In the genomic region with DNA sequence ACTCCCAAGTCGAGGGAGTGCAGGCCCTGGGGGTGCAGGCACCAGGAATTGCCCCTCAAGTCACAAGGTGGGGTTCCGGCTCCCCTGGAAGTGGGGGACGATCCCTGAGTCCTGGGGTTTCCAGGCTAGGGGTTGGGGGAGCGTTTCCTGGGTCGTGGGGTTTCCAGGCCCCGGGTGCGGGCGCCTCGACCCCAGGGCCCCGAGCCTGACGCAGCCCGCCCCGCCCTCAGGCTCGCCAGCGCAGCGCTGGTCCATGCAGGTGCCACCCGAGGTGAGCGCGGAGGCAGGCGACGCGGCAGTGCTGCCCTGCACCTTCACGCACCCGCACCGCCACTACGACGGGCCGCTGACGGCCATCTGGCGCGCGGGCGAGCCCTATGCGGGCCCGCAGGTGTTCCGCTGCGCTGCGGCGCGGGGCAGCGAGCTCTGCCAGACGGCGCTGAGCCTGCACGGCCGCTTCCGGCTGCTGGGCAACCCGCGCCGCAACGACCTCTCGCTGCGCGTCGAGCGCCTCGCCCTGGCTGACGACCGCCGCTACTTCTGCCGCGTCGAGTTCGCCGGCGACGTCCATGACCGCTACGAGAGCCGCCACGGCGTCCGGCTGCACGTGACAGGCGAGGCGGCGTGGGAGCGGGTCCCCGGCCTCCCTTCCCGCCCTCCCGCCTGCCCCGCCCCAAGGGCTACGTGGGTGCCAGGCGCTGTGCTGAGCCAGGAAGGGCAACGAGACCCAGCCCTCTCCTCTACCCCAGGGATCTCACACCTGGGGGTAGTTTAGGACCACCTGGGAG, we compare ENCODE assay signal across 8 cellular contexts. TPM values are rescaled to one million over a fixed set of nuclear protein-coding genes. Genes with fewer than 3 reads are reported as not detected.
A peak's percentile ranks its signal among the peaks of the same experiment; 100 is the strongest.
DNase-seq lines count a peak whose midpoint lies in the region; ATAC-seq and TF ChIP-seq lines count a peak whose summit lies in the region.

No MANE protein-coding gene starts in this region.

- no peaks in the 10 kb centered on the region for H3K9me3 Mint-ChIP-seq in CD8-positive, alpha-beta T cell
- H3K9me3 Mint-ChIP-seq in progenitor cell of endocrine pancreas (ENCODE audit: low read depth) = no peaks in the 10 kb centered on the region

- TF ChIP-seq CTCF in CD8-positive, alpha-beta T cell (IDR thresholded peaks at IDR 0.05) = no peak
- peak; percentile 22 for TF ChIP-seq CTCF in fibroblast of villous mesenchyme (IDR thresholded peaks at IDR 0.05; ENCODE audit: insufficient read depth, low read depth, low read length)
- TF ChIP-seq CTCF in progenitor cell of endocrine pancreas (IDR thresholded peaks at IDR 0.05; ENCODE audit: unreplicated experiment) = peak; percentile 39

- no peak overlapping the region for H3K27ac Mint-ChIP-seq in CD8-positive, alpha-beta T cell
- H3K27ac Mint-ChIP-seq in progenitor cell of endocrine pancreas = no peak overlapping the region

- peak overlapping the region; percentile 66 for H3K4me3 Mint-ChIP-seq in CD8-positive, alpha-beta T cell
- H3K4me3 Mint-ChIP-seq in progenitor cell of endocrine pancreas (ENCODE audit: low read depth) = no peak overlapping the region

- ATAC-seq in CD8-positive, alpha-beta T cell = peak; percentile 69
- ATAC-seq in HG03175 (IDR thresholded peaks at IDR 0.05; ENCODE audit: unreplicated experiment) = peak; percentile 45

- peak overlapping the region; percentile 24 for H3K4me3 ChIP-seq in CD8-positive, alpha-beta T cell (ENCODE audit: low read depth, low read length)
- H3K4me3 ChIP-seq in fibroblast of villous mesenchyme (ENCODE audit: low read depth, low read length) = peak overlapping the region; percentile 9

- no peaks in the 10 kb centered on the region for H3K9me3 ChIP-seq in CD8-positive, alpha-beta T cell (ENCODE audit: low read length)

- H3K27ac ChIP-seq in CD8-positive, alpha-beta T cell (ENCODE audit: low read depth, low read length) = no peak overlapping the region

- peaks cover 11% of the 10 kb centered on the region for H3K27me3 ChIP-seq in CD8-positive, alpha-beta T cell (ENCODE audit: insufficient read depth, low read length)

- H3K4me1 Mint-ChIP-seq in CD8-positive, alpha-beta T cell (ENCODE audit: low read depth) = peaks cover 14% of the 10 kb centered on the region
- H3K4me1 Mint-ChIP-seq in progenitor cell of endocrine pancreas (ENCODE audit: low read depth) = peaks cover 35% of the 10 kb centered on the region

- intact Hi-C loops in CD8-positive, alpha-beta T cell (cut with DNase I, micrococcal nuclease) = loop anchor here (1.0 to 2.0 kb wide), 2 partner anchors 147 to 172 kb away; no protein-coding TSS in a partner anchor

- no peaks in the 10 kb centered on the region for H3K36me3 ChIP-seq in CD8-positive, alpha-beta T cell (ENCODE audit: insufficient read depth, low read length)

- H3K4me1 ChIP-seq in CD8-positive, alpha-beta T cell (ENCODE audit: insufficient read depth, low read length) = peaks cover 8% of the 10 kb centered on the region

- CTCF ChIA-PET in CD8-positive, alpha-beta T cell (lab: Charles Lee) = interaction anchor here (0.7 to 0.9 kb wide), 3 partner anchors 42 to 151 kb away, joined by 3 read pairs; no protein-coding TSS in a partner anchor

- peak in 5 of 7 experiments; percentile 9 to 62 (median 27) for DNase-seq in CD8-positive, alpha-beta T cell
- DNase-seq in activated CD8-positive, alpha-beta memory T cell treated with anti-CD3 and anti-CD28 coated beads, Interleukin-2, amount 50 U/mL, for 48 hours = peak; percentile 73
- DNase-seq in fibroblast of villous mesenchyme (ENCODE audit: low read depth) (peak; percentile 54), progenitor cell of endocrine pancreas (ENCODE audit: low spot score, unreplicated experiment) (peak; percentile 46), AG08396 (ENCODE audit: low spot score) (no peak), NCI-H1436 treated with DMSO at 0.1 percent for 48 hours (lab: John Stamatoyannopoulos, UW) (no peak), 8988T (no peak)

- POLR2A ChIA-PET in CD8-positive, alpha-beta T cell (lab: Charles Lee) = no interaction called here

- H3K27me3 Mint-ChIP-seq in CD8-positive, alpha-beta T cell (ENCODE audit: low read depth) = peaks cover 44% of the 10 kb centered on the region
- H3K27me3 Mint-ChIP-seq in progenitor cell of endocrine pancreas = peaks cover 55% of the 10 kb centered on the region

- no peaks in the 10 kb centered on the region for H3K36me3 Mint-ChIP-seq in CD8-positive, alpha-beta T cell
- H3K36me3 Mint-ChIP-seq in progenitor cell of endocrine pancreas (ENCODE audit: insufficient read depth) = peaks cover 1% of the 10 kb centered on the region

RNA-seq across cellular contexts. Expression of gene SIGLEC15, which starts 12.0 kb away (rescaled TPM):
- total RNA-seq in CD8-positive, alpha-beta T cell = not detected
- 0.43 and 0.97 TPM in 2 replicates for total RNA-seq in fibroblast of villous mesenchyme
- not detected in 2 replicates for total RNA-seq in progenitor cell of endocrine pancreas

Comparison
In these comparisons a context has a peak if more than half of its experiments do, and no peak if none do; other contexts are left out.
1. DNase-seq: peak in CD8-positive, alpha-beta T cell (5 of 7), activated CD8-positive, alpha-beta memory T cell treated with anti-CD3 and anti-CD28 coated beads, Interleukin-2, amount 50 U/mL, for 48 hours (single experiment), fibroblast of villous mesenchyme (single experiment) and progenitor cell of endocrine pancreas (single experiment); none in AG08396 (single experiment), NCI-H1436 treated with DMSO at 0.1 percent for 48 hours (single experiment) and 8988T (single experiment).